In genomic region chr5:116709082-116709481, GRCh38 we compare ENCODE assay signal across 32 cellular contexts.
A peak's percentile ranks its signal among the peaks of the same experiment; 100 is the strongest.
DNase-seq lines count a peak whose midpoint lies in the region; ATAC-seq and TF ChIP-seq lines count a peak whose summit lies in the region.
"Had no signal": no experiment of that assay in that cellular context is flagged by ENCODE, and none has a peak within 500 bp of the region (broad histone marks: within the 10 kb centered on the region; RNA-seq: fewer than 3 reads in every experiment).

No MANE protein-coding gene starts in this region.

- no peak overlapping the region for H3K9ac ChIP-seq in mammary epithelial cell (ENCODE audit: insufficient read depth, low read length)

- peak; percentile 46 for ATAC-seq in GM19351 (IDR thresholded peaks at IDR 0.05; ENCODE audit: unreplicated experiment)
- peak; percentile 57 for ATAC-seq in HG02885 (IDR thresholded peaks at IDR 0.05; ENCODE audit: poor library complexity, unreplicated experiment)
- ATAC-seq in WTC11 = no peak
- no peak for ATAC-seq in GM18873 (IDR thresholded peaks at IDR 0.05; ENCODE audit: low FRiP score, unreplicated experiment)
- ATAC-seq: activated CD4-positive, CD25-positive, alpha-beta regulatory T cell treated with anti-CD3 and anti-CD28 coated beads, Interleukin-2, amount 50 U/mL, for 24 hours; activated T-helper 17 cell treated with anti-CD3 and anti-CD28 coated beads, Interleukin-2, amount 50 U/mL, for 72 hours; left lobe of liver; SK-N-SH treated with all-trans-retinoic acid at 6 μM for 48 hours; stimulated activated naive CD8-positive, alpha-beta T cell treated with anti-CD3 and anti-CD28 coated beads, Interleukin-15, Interleukin-2, amounts not matched to agents 100 U/mL and 50 U/mL, for 24 hours had no signal

- peaks cover 16% of the 10 kb centered on the region for H3K36me3 Mint-ChIP-seq in WTC11
- H3K36me3 Mint-ChIP-seq: activated naive CD4-positive, alpha-beta T cell treated with anti-CD3 and anti-CD28 coated beads, Interleukin-2, amount 10 ng/mL, durations not matched to agents 7 days and 5 days; CD14-positive monocyte; memory B cell had no signal

- no peak overlapping the region for H3K4me3 ChIP-seq in GM12865 (ENCODE audit: low read depth, low read length)
- H3K4me3 ChIP-seq in mammary epithelial cell (replicated peaks in 1 of 3; ENCODE audit: insufficient read depth in 1 of 3, low read depth in 2 of 3, low read length in 3 of 3) = no peak overlapping the region
- H3K4me3 ChIP-seq: adrenal gland, skin epidermis, thoracic aorta had no signal

- BruUV-seq in mammary epithelial cell (replicated peaks; lab: Mats Ljungman, UMichigan) = no TSS peak

- H2AFZ ChIP-seq in mammary epithelial cell (ENCODE audit: low read depth, low read length) = no peak overlapping the region

- CTCF ChIA-PET in WTC11 (lab: Charles Lee) (no interaction called here), mammary epithelial cell (lab: Charles Lee; ENCODE audit: low non-redundant PET) (no interaction called here)

- no peaks in the 10 kb centered on the region for H3K27me3 Mint-ChIP-seq in WTC11 (ENCODE audit: low read depth)
- H3K27me3 Mint-ChIP-seq: activated naive CD4-positive, alpha-beta T cell treated with anti-CD3 and anti-CD28 coated beads, Interleukin-2, amount 10 ng/mL, durations not matched to agents 7 days and 5 days; activated T-helper 17 cell treated with anti-CD3 and anti-CD28 coated beads, Interleukin-2, amount 50 U/mL, for 72 hours; memory B cell had no signal

- no peaks in the 10 kb centered on the region for H4K20me1 ChIP-seq in mammary epithelial cell (ENCODE audit: insufficient read depth, low read length)

- WGBS in mammary epithelial cell (ENCODE audit: low coverage, missing lambda C conversion rate) = 74% methylated on average over 5 of the region's 5 CpGs

- dilution Hi-C loops in mammary epithelial cell (cut with HindIII; ENCODE audit: low sequenced_read_pairs) = no loop called here

- intact Hi-C loops in mammary epithelial cell (cut with micrococcal nuclease) = no loop called here

- TF ChIP-seq CTCF in GM12865 (IDR thresholded peaks at IDR 0.05; ENCODE audit: insufficient read depth, low read depth, low read length, missing control alignments) (no peak), WTC11 (IDR thresholded peaks at IDR 0.05) (no peak), mammary epithelial cell (conservative IDR thresholded peaks at IDR 0.05 in 1 of 2, IDR thresholded peaks at IDR 0.05 in 1 of 2; ENCODE audit: extremely low read depth in 1 of 2, insufficient read depth in 1 of 2, low read depth in 1 of 2, low read length in 2 of 2) (no peak)

- no peak overlapping the region for H3K27ac ChIP-seq in mammary epithelial cell (ENCODE audit: insufficient read depth, low read depth, low read length)
- H3K27ac ChIP-seq: adrenal gland, skin epidermis, thoracic aorta had no signal

- no peaks in the 10 kb centered on the region for H3K27me3 ChIP-seq in mammary epithelial cell (ENCODE audit: insufficient read depth, low read length)
- H3K27me3 ChIP-seq: adrenal gland had no signal

- H3K9me3 Mint-ChIP-seq in WTC11 = peaks cover 21% of the 10 kb centered on the region
- H3K9me3 Mint-ChIP-seq: activated naive CD4-positive, alpha-beta T cell treated with anti-CD3 and anti-CD28 coated beads, Interleukin-2, amount 10 ng/mL, durations not matched to agents 7 days and 5 days; activated T-helper 17 cell treated with anti-CD3 and anti-CD28 coated beads, Interleukin-2, amount 50 U/mL, for 72 hours; memory B cell; T-helper 1 cell treated with Interleukin-12 subunit alpha and Interleukin-12 subunit beta and Interleukin-4 antibody, amounts not matched to agents 30 μg/mL and 1 μg/mL, for 36 hours had no signal

- H3K27ac Mint-ChIP-seq in WTC11 = peak overlapping the region; percentile 7; the same call in 1 of the 2 replicates
- H3K27ac Mint-ChIP-seq: activated naive CD4-positive, alpha-beta T cell treated with anti-CD3 and anti-CD28 coated beads, Interleukin-2, amount 10 ng/mL, durations not matched to agents 7 days and 5 days; activated T-helper 17 cell treated with anti-CD3 and anti-CD28 coated beads, Interleukin-2, amount 50 U/mL, for 72 hours; CD14-positive monocyte; memory B cell; nephron progenitor cell; T-helper 1 cell treated with Interleukin-12 subunit alpha and Interleukin-12 subunit beta and Interleukin-4 antibody, amounts not matched to agents 30 μg/mL and 1 μg/mL, for 36 hours had no signal

- no peak overlapping the region for H3K4me3 Mint-ChIP-seq in WTC11
- H3K4me3 Mint-ChIP-seq: activated naive CD4-positive, alpha-beta T cell treated with anti-CD3 and anti-CD28 coated beads, Interleukin-2, amount 10 ng/mL, durations not matched to agents 7 days and 5 days; activated T-helper 17 cell treated with anti-CD3 and anti-CD28 coated beads, Interleukin-2, amount 50 U/mL, for 72 hours; CD14-positive monocyte; memory B cell; nephron progenitor cell; T-helper 1 cell treated with Interleukin-12 subunit alpha and Interleukin-12 subunit beta and Interleukin-4 antibody, amounts not matched to agents 30 μg/mL and 1 μg/mL, for 36 hours had no signal

- no peak overlapping the region for H3K4me2 ChIP-seq in mammary epithelial cell (ENCODE audit: insufficient read depth, low read depth, low read length)

- no peaks in the 10 kb centered on the region for H3K79me2 ChIP-seq in mammary epithelial cell (ENCODE audit: insufficient read depth, low read length)

- no peaks in the 10 kb centered on the region for H3K4me1 ChIP-seq in mammary epithelial cell (ENCODE audit: insufficient read depth, low read length)
- H3K4me1 ChIP-seq: adrenal gland, Caco-2 had no signal

- H3K36me3 ChIP-seq in mammary epithelial cell (ENCODE audit: insufficient read depth, low read length) = no peaks in the 10 kb centered on the region
- H3K36me3 ChIP-seq: adrenal gland, thoracic aorta had no signal

- POLR2A ChIA-PET in WTC11 (lab: Charles Lee) = no interaction called here

- peak; percentile 79 for DNase-seq in GM12865 (ENCODE audit: low read depth)
- no peak for DNase-seq in WTC11 (ENCODE audit: low spot score)
- no peak for DNase-seq in HCEC 1CT
- no peak for DNase-seq in epidermal melanocyte (ENCODE audit: insufficient read length, low spot score)
- DNase-seq in mammary epithelial cell = no peak
- DNase-seq: activated CD4-positive, alpha-beta T cell treated with anti-CD3 and anti-CD28 coated beads, Interleukin-2, amount 50 U/mL, for 48 hours; activated naive CD4-positive, alpha-beta T cell treated with anti-CD3 and anti-CD28 coated beads, Interleukin-2, amount 10 ng/mL, durations not matched to agents 7 days and 5 days; adrenal gland; Caco-2; central memory CD4-positive, alpha-beta T cell; DMS53; glutamatergic neuron; KG1; NCI-H1105; NCI-H187; NCI-H2171 treated with DMSO at 0.1 percent for 48 hours; NCI-H510A treated with DMSO at 0.1 percent for 48 hours; nephron progenitor cell; retina; stimulated activated naive CD8-positive, alpha-beta T cell treated with anti-CD3 and anti-CD28 coated beads, Interleukin-15, Interleukin-2, amounts not matched to agents 100 U/mL and 50 U/mL, for 24 hours had no signal

- peaks cover 26% of the 10 kb centered on the region for H3K4me1 Mint-ChIP-seq in WTC11
- H3K4me1 Mint-ChIP-seq: activated naive CD4-positive, alpha-beta T cell treated with anti-CD3 and anti-CD28 coated beads, Interleukin-2, amount 10 ng/mL, durations not matched to agents 7 days and 5 days; activated T-helper 17 cell treated with anti-CD3 and anti-CD28 coated beads, Interleukin-2, amount 50 U/mL, for 72 hours; CD14-positive monocyte had no signal

- no peaks in the 10 kb centered on the region for H3K9me3 ChIP-seq in mammary epithelial cell (replicated peaks; ENCODE audit: insufficient read depth, low read length)
- H3K9me3 ChIP-seq: adrenal gland, Caco-2, thoracic aorta had no signal

- in situ Hi-C loops in mammary epithelial cell (cut with MboI; ENCODE audit: low sequenced_read_pairs in 2 of 2) = no loop called here

TF ChIP-seq in WTC11, 78 proteins besides CTCF, POLR2A, EP300 and RAD21 (continues in another document):
- TF ChIP-seq ARID4B (CRISPR knock-in tag; IDR thresholded peaks at IDR 0.05; ENCODE audit: borderline replicate concordance) = no peak
- TF ChIP-seq HMGA2 (CRISPR knock-in tag; IDR thresholded peaks at IDR 0.05) = no peak
- no peak for TF ChIP-seq ZNF423 (CRISPR knock-in tag; IDR thresholded peaks at IDR 0.05)
- TF ChIP-seq MYBL2 (CRISPR knock-in tag; IDR thresholded peaks at IDR 0.05) = no peak

Comparison
In these comparisons a context has a peak if more than half of its experiments do, and no peak if none do; other contexts are left out.
1. ATAC-seq: peak in GM19351 (single experiment) and HG02885 (single experiment); none in WTC11 (single experiment) and GM18873 (single experiment).